ENCODE assay signal across 8 cellular contexts in genomic region chr10:69696073-69696731, GRCh38.
A peak's percentile ranks its signal among the peaks of the same experiment; 100 is the strongest.
DNase-seq lines count a peak whose midpoint lies in the region; ATAC-seq and TF ChIP-seq lines count a peak whose summit lies in the region.

No MANE protein-coding gene starts in this region.

- H3K9me3 Mint-ChIP-seq in neural progenitor cell = no peaks in the 10 kb centered on the region

- H3K79me2 ChIP-seq in neural progenitor cell (ENCODE audit: low read depth) = no peaks in the 10 kb centered on the region

- CTCF ChIA-PET in A673 (lab: Charles Lee) = interaction anchor here (0.6 to 2.0 kb wide), 3 partner anchors 101 to 218 kb away, joined by 3 to 12 read pairs (median 4); no protein-coding TSS in a partner anchor

- H3K9ac ChIP-seq in neural progenitor cell = no peak overlapping the region

- H3K27me3 Mint-ChIP-seq in neural progenitor cell (ENCODE audit: insufficient read depth, low read depth) = no peaks in the 10 kb centered on the region

- no peaks in the 10 kb centered on the region for H3K36me3 ChIP-seq in A673 (ENCODE audit: insufficient read depth, low read length, poor library complexity, severe bottlenecking)
- no peaks in the 10 kb centered on the region for H3K36me3 ChIP-seq in neural progenitor cell

- H3K27ac Mint-ChIP-seq in neural progenitor cell = no peak overlapping the region

- H3K4me1 ChIP-seq in A673 (ENCODE audit: insufficient read depth, low read length, poor library complexity, severe bottlenecking) = no peaks in the 10 kb centered on the region
- no peaks in the 10 kb centered on the region for H3K4me1 ChIP-seq in neural progenitor cell

- peak; percentile 80 for TF ChIP-seq CTCF in A673 (conservative IDR thresholded peaks at IDR 0.05; ENCODE audit: low read depth, low read length)
- TF ChIP-seq CTCF in GM12874 (IDR thresholded peaks at IDR 0.05; ENCODE audit: insufficient read depth, low read depth, low read length) = peak; percentile 60
- peak; percentile 62 for TF ChIP-seq CTCF in epithelial cell of esophagus (IDR thresholded peaks at IDR 0.05; ENCODE audit: insufficient read depth, low read depth, low read length, missing control alignments)
- TF ChIP-seq CTCF in neural progenitor cell (IDR thresholded peaks at IDR 0.05) = peak; percentile 76

- H3K4me3 Mint-ChIP-seq in neural progenitor cell = no peak overlapping the region

- POLR2A ChIA-PET in A673 (lab: Charles Lee; ENCODE audit: low non-redundant PET) = no interaction called here

- H3K9me3 ChIP-seq in A673 (ENCODE audit: low read depth, low read length, poor library complexity, severe bottlenecking) (no peaks in the 10 kb centered on the region), neural progenitor cell (ENCODE audit: low read depth) (no peaks in the 10 kb centered on the region)

- no TSS peak for BruUV-seq in A673 (replicated peaks; lab: Mats Ljungman, UMichigan)

- no peak overlapping the region for H2AFZ ChIP-seq in neural progenitor cell (replicated peaks)

- no peaks in the 10 kb centered on the region for H4K20me1 ChIP-seq in neural progenitor cell (ENCODE audit: low read depth)

- no peak overlapping the region for H3K27ac ChIP-seq in A673 (ENCODE audit: low read depth, low read length, poor library complexity, severe bottlenecking)
- H3K27ac ChIP-seq in neural progenitor cell = no peak overlapping the region

- no peaks in the 10 kb centered on the region for H3K36me3 Mint-ChIP-seq in neural progenitor cell

- H3F3A ChIP-seq in neural progenitor cell (ENCODE audit: low read depth) = no peaks in the 10 kb centered on the region

- intact Hi-C loops in A673 (cut with micrococcal nuclease; ENCODE audit: unreplicated experiment) = loop anchor here (5.0 kb wide), 1 partner anchor 216 kb away; no protein-coding TSS in a partner anchor

- no peak for ATAC-seq in GM19023 (IDR thresholded peaks at IDR 0.05; ENCODE audit: unreplicated experiment)

- no peaks in the 10 kb centered on the region for H3K4me1 Mint-ChIP-seq in neural progenitor cell

- no peak overlapping the region for H3K4me3 ChIP-seq in A673 (ENCODE audit: low read depth, low read length, poor library complexity, severe bottlenecking)
- H3K4me3 ChIP-seq in epithelial cell of esophagus (ENCODE audit: low read length) = no peak overlapping the region
- H3K4me3 ChIP-seq in neural progenitor cell = no peak overlapping the region

- peak; percentile 75 for DNase-seq in A673 (ENCODE audit: low spot score)
- DNase-seq in NOMO-1 treated with dmso at 0.1 percent for 144 hours (lab: John Stamatoyannopoulos, UW; ENCODE audit: unreplicated experiment) = peak; percentile 53
- DNase-seq in epithelial cell of esophagus (ENCODE audit: low read depth) = peak; percentile 84
- peak; percentile 55 for DNase-seq in neural progenitor cell (ENCODE audit: low spot score)
- no peak for DNase-seq in NCI-H128 (lab: John Stamatoyannopoulos, UW; ENCODE audit: unreplicated experiment)
- DNase-seq in activated CD4-positive, CD25-positive, alpha-beta regulatory T cell (lab: John Stamatoyannopoulos, UW) = no peak

- H3K27me3 ChIP-seq in A673 (replicated peaks; ENCODE audit: insufficient read depth, low read depth, low read length, poor library complexity) (peaks cover 22% of the 10 kb centered on the region), neural progenitor cell (peaks cover 4% of the 10 kb centered on the region)

- no peak overlapping the region for H3K4me2 ChIP-seq in neural progenitor cell

Comparison
In these comparisons a context has a peak if more than half of its experiments do, and no peak if none do; other contexts are left out.
1. DNase-seq: peak in A673 (single experiment), NOMO-1 treated with dmso at 0.1 percent for 144 hours (single experiment), epithelial cell of esophagus (single experiment) and neural progenitor cell (single experiment); none in NCI-H128 (single experiment) and activated CD4-positive, CD25-positive, alpha-beta regulatory T cell (0 of 4).
2. Peak in every context shown above with its lines, with median percentiles within 50 percentile points of each other: CTCF ChIP-seq.